ENCODE assay signal across 18 cellular contexts in genomic region chr5:132270345-132270685, GRCh38. TPM values are rescaled to one million over a fixed set of nuclear protein-coding genes. Genes with fewer than 3 reads are reported as not detected.
DNase-seq lines count a peak whose midpoint lies in the region; TF ChIP-seq lines count a peak whose summit lies in the region.
"Had no signal": no experiment of that assay in that cellular context is flagged by ENCODE, and none has a peak within 500 bp of the region (broad histone marks: within the 10 kb centered on the region; RNA-seq: fewer than 3 reads in every experiment).

No MANE protein-coding gene starts in this region.

- H3K4me3 ChIP-seq in OCI-LY7 (ENCODE audit: low read depth, low read length, poor library complexity, severe bottlenecking): no peak overlapping the region
- H3K4me3 ChIP-seq in WERI-Rb-1 (ENCODE audit: low read depth, low read length): no peak overlapping the region
- no peak overlapping the region for H3K4me3 ChIP-seq in neuronal stem cell (ENCODE audit: low read length in 2 of 2)
- H3K4me3 ChIP-seq in tibial nerve: no peak overlapping the region
- H3K4me3 ChIP-seq: Peyer's patch, SK-N-MC had no signal

- TF ChIP-seq EP300 in tibial nerve (IDR thresholded peaks at IDR 0.05): no peak

- WGBS in neuronal stem cell (ENCODE audit: extremely low coverage in 2 of 2, insufficient read length in 2 of 2, insufficient replicate concordance in 1 of 2), 2 donors: no CpG with 5 or more reads among the region's 1 CpG
- WGBS in tibial nerve, 2 donors: 83 to 100% methylated on average over 1 of the region's 1 CpG

- peak overlapping the region; percentile 54 for H3K18ac ChIP-seq in neuronal stem cell (ENCODE audit: low read length)

- H2BK15ac ChIP-seq in neuronal stem cell (ENCODE audit: low read length): no peak overlapping the region

- H4K8ac ChIP-seq in neuronal stem cell (ENCODE audit: low read depth, low read length): no peak overlapping the region

- no peaks in the 10 kb centered on the region for H3K79me2 ChIP-seq in OCI-LY7 (ENCODE audit: insufficient read depth, low read depth, low read length)

- no TSS peak for BruUV-seq in OCI-LY7 (replicated peaks; lab: Mats Ljungman, UMichigan)

- H3K4me1 ChIP-seq in OCI-LY7 (ENCODE audit: insufficient read depth, low read length, poor library complexity, severe bottlenecking) (no peaks in the 10 kb centered on the region), neuronal stem cell (ENCODE audit: control insufficient read depth in 2 of 2, insufficient read depth in 1 of 2, low read depth in 1 of 2, low read length in 2 of 2) (peaks cover 4 to 25% of the 10 kb centered on the region in 2 donors), tibial nerve (peaks cover 0 to 86% (median 45%) of the 10 kb centered on the region in 4 donors)

- TF ChIP-seq POLR2A in tibial nerve (IDR thresholded peaks at IDR 0.05): no peak

- H2BK120ac ChIP-seq in neuronal stem cell (ENCODE audit: low read depth, low read length): no peak overlapping the region

- no peak overlapping the region for H3K4ac ChIP-seq in neuronal stem cell (ENCODE audit: low read length)

- DNase-seq in OCI-LY7 (ENCODE audit: low spot score): no peak
- no peak for DNase-seq in WERI-Rb-1
- DNase-seq in neuronal stem cell (ENCODE audit: low spot score): no peak
- no peak for DNase-seq in tibial nerve (ENCODE audit: low spot score in 2 of 2)
- DNase-seq in DMS153 (lab: John Stamatoyannopoulos, UW): no peak
- DNase-seq in NCI-H2227 treated with DMSO at 0.1 percent for 48 hours (lab: John Stamatoyannopoulos, UW): no peak
- DNase-seq in hypothalamus (lab: John Stamatoyannopoulos, UW): no peak
- DNase-seq: ACHN, DMS79 treated with DMSO at 0.1 percent for 48 hours, KBM-7, NCI-H187, NCI-H2107, NCI-H226, NCI-H526, Right ventricle myocardium superior had no signal

- H3K4me2 ChIP-seq in OCI-LY7 (ENCODE audit: low read length): no peak overlapping the region
- H3K4me2 ChIP-seq in neuronal stem cell (ENCODE audit: insufficient read depth, low read length, poor library complexity, severe bottlenecking): no peak overlapping the region

- H3K9me2 ChIP-seq in OCI-LY7 (ENCODE audit: insufficient read depth, low read length): no peaks in the 10 kb centered on the region

- CTCF ChIA-PET in OCI-LY7 (lab: Charles Lee; ENCODE audit: unreplicated experiment): interaction anchor here (0.5 kb wide), 1 partner anchor 80 kb away, joined by 3 read pairs; no protein-coding TSS in a partner anchor

- no peak overlapping the region for H3K9ac ChIP-seq in neuronal stem cell (ENCODE audit: low read depth, low read length, poor library complexity)

- H3K27ac ChIP-seq in OCI-LY7 (ENCODE audit: low read depth, low read length, poor library complexity, severe bottlenecking) (no peak overlapping the region), WERI-Rb-1 (peak overlapping the region; percentile 75), neuronal stem cell (replicated peaks; ENCODE audit: low read length) (no peak overlapping the region), tibial nerve (peak overlapping the region; percentile 49 to 98 (median 91))
- H3K27ac ChIP-seq: C4-2B, Peyer's patch, SK-N-MC had no signal

- no peak overlapping the region for H4K91ac ChIP-seq in neuronal stem cell (ENCODE audit: low read depth, low read length, poor library complexity)

- no peak overlapping the region for H2AK5ac ChIP-seq in neuronal stem cell (ENCODE audit: low read depth, low read length)

- no peaks in the 10 kb centered on the region for H3K79me1 ChIP-seq in neuronal stem cell (ENCODE audit: low read depth, low read length)

- H3K14ac ChIP-seq in neuronal stem cell (ENCODE audit: low read length): no peak overlapping the region

- intact Hi-C loops in OCI-LY7 (cut with micrococcal nuclease; ENCODE audit: unreplicated experiment): loop anchor here (5.0 to 10.0 kb wide), 2 partner anchors 86 to 232 kb away; no protein-coding TSS in a partner anchor

- H3K9me3 ChIP-seq in OCI-LY7 (ENCODE audit: low read length) (no peaks in the 10 kb centered on the region), WERI-Rb-1 (ENCODE audit: severe bottlenecking) (no peaks in the 10 kb centered on the region), neuronal stem cell (replicated peaks in 1 of 2; ENCODE audit: control insufficient read depth in 2 of 2, insufficient read depth in 1 of 2, low read depth in 1 of 2, low read length in 2 of 2) (no peaks in the 10 kb centered on the region), tibial nerve (no peaks in the 10 kb centered on the region)
- H3K9me3 ChIP-seq: Peyer's patch had no signal

- no peak overlapping the region for H2BK5ac ChIP-seq in neuronal stem cell (ENCODE audit: low read length)

- no peak overlapping the region for H3K23ac ChIP-seq in neuronal stem cell (ENCODE audit: low read depth, low read length, poor library complexity)

- H3K27me3 ChIP-seq in WERI-Rb-1 (ENCODE audit: insufficient read depth, low read depth, severe bottlenecking): no peaks in the 10 kb centered on the region
- H3K27me3 ChIP-seq in neuronal stem cell (ENCODE audit: control insufficient read depth in 3 of 3, insufficient read depth in 3 of 3, low read depth in 1 of 3, low read length in 3 of 3): no peaks in the 10 kb centered on the region
- H3K27me3 ChIP-seq in tibial nerve: no peaks in the 10 kb centered on the region
- H3K27me3 ChIP-seq: Peyer's patch had no signal

- H3K36me3 ChIP-seq in OCI-LY7 (ENCODE audit: insufficient read depth, low read length) (no peaks in the 10 kb centered on the region), WERI-Rb-1 (no peaks in the 10 kb centered on the region), neuronal stem cell (replicated peaks in 1 of 2; ENCODE audit: control insufficient read depth in 2 of 2, insufficient read depth in 2 of 2, low read length in 2 of 2) (peaks cover 0 to 7% of the 10 kb centered on the region in 2 donors), tibial nerve (peaks cover 0 to 40% (median 0%) of the 10 kb centered on the region in 3 donors)

- H2AFZ ChIP-seq in OCI-LY7 (ENCODE audit: low read length) (0 out of 2 replicates have a peak overlapping the region, but pooled peaks have one; percentile 24), neuronal stem cell (ENCODE audit: low read length) (no peak overlapping the region)

- no peaks in the 10 kb centered on the region for H4K20me1 ChIP-seq in OCI-LY7 (ENCODE audit: insufficient read depth, low read length)

- TF ChIP-seq CTCF in OCI-LY7 (conservative IDR thresholded peaks at IDR 0.05; ENCODE audit: low read length): no peak
- TF ChIP-seq CTCF in WERI-Rb-1 (IDR thresholded peaks at IDR 0.05; ENCODE audit: low read depth, low read length): no peak
- TF ChIP-seq CTCF in tibial nerve (IDR thresholded peaks at IDR 0.05): no peak

- H2BK12ac ChIP-seq in neuronal stem cell (ENCODE audit: low read length): no peak overlapping the region

- POLR2A ChIA-PET in OCI-LY7 (lab: Charles Lee): no interaction called here

RNA-seq across cellular contexts. Expression of gene PDLIM4, which starts 12.8 kb away (rescaled TPM):
- not detected in 2 replicates for total RNA-seq in OCI-LY7 (2014; rRNA removed; shearing (Covaris generic))
- total RNA-seq in OCI-LY7 (2022) (not detected in 2 replicates), tibial nerve (10 to 100 TPM; 32.4 to 90.9 (median 50.8) TPM)
- 20.0 TPM for polyA plus RNA-seq in neuronal stem cell (2013, experiment 1 of 2)
- 18.6 TPM for polyA plus RNA-seq in neuronal stem cell (2013, experiment 2 of 2)

RNA-seq across cellular contexts. Expression of gene SLC22A4, which starts 23.9 kb away (rescaled TPM):
- not detected in 2 replicates for total RNA-seq in OCI-LY7 (2014; rRNA removed; shearing (Covaris generic))
- total RNA-seq in OCI-LY7 (2022) (not detected in 2 replicates), tibial nerve (1 to 10 TPM; 1.9 to 4.2 (median 2.5) TPM)
- polyA plus RNA-seq in neuronal stem cell (2013, experiment 1 of 2): 0.10 TPM
- polyA plus RNA-seq in neuronal stem cell (2013, experiment 2 of 2): 0.06 TPM

RNA-seq across cellular contexts. Expression of gene P4HA2, which starts 42.7 kb away (rescaled TPM):
- 7.2 and 8.9 TPM in 2 replicates for total RNA-seq in OCI-LY7 (2014; rRNA removed; shearing (Covaris generic))
- 0.32 and 0.33 TPM in 2 replicates for total RNA-seq in OCI-LY7 (2022)
- polyA plus RNA-seq in neuronal stem cell (2013, experiment 1 of 2): 2.9 TPM
- 2.7 TPM for polyA plus RNA-seq in neuronal stem cell (2013, experiment 2 of 2)
- 10 to 100 TPM; 15.9 to 26.9 (median 22.8) TPM for total RNA-seq in tibial nerve

Comparison
In these comparisons a context has a peak if more than half of its experiments do, and no peak if none do; other contexts are left out.
1. H3K27ac ChIP-seq: peak in WERI-Rb-1 (single experiment) and tibial nerve (4 of 4); none in OCI-LY7 (single experiment) and neuronal stem cell (single experiment).
2. RNA of gene PDLIM4, which starts 12.8 kb away (total RNA-seq): 32.4 to 90.9 TPM in tibial nerve; not detected in OCI-LY7; every median in the first group is over 10 times any median in the second.